In the genomic region with DNA sequence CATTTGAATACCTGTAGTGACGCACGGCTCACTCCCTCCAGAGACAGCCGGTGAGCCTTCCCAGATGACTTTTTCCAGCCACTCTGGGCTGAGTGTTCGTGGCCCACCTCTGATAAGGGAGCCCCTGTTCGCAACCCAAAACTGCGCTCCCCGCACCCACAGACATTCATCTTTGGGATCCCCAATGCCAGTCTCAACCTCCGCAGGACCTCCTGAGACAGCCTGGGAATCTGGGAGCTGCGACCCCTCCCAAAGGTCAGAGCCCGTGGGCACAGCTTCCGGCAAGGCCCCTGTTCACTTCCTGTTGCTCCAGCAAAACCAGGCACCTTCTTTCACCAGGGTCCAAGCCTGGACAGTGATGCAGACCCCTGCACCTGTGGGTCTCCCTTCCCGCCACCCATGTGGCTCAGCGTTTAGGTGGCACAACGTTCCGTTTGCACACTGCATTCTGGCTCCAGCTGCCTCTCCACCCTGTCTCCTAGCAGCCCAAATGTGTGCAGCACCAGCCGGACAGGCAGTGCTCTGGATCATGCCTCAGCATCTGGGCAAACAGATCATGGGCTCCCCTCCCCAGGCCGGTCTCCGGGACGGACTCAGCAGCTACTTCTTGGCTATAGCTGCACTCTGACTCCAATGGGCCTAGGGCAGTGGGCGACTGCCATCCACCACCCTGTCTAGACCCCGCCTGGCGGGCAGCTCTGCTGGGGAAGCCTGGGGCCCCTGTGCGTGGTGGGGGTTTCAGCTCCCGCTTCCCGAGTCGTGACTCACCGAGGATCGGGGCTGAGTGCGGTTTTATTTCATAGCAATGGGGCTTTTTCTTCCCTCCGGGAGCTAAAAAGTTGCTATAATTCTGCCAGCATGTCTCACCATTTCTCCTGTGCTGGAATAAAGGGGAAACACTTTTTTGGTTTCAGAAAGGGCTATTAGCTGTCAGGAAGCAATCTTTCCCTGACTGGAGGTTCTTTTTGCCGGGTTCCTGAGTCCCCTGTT, we compare ENCODE assay signal across 1 cellular context.
TF ChIP-seq lines count a peak whose summit lies in the region.

No MANE protein-coding gene starts in this region.

TF ChIP-seq in liver, 16 proteins besides CTCF, POLR2A, EP300 and RAD21 (continued from another document):
- TF ChIP-seq, protein P1, sequence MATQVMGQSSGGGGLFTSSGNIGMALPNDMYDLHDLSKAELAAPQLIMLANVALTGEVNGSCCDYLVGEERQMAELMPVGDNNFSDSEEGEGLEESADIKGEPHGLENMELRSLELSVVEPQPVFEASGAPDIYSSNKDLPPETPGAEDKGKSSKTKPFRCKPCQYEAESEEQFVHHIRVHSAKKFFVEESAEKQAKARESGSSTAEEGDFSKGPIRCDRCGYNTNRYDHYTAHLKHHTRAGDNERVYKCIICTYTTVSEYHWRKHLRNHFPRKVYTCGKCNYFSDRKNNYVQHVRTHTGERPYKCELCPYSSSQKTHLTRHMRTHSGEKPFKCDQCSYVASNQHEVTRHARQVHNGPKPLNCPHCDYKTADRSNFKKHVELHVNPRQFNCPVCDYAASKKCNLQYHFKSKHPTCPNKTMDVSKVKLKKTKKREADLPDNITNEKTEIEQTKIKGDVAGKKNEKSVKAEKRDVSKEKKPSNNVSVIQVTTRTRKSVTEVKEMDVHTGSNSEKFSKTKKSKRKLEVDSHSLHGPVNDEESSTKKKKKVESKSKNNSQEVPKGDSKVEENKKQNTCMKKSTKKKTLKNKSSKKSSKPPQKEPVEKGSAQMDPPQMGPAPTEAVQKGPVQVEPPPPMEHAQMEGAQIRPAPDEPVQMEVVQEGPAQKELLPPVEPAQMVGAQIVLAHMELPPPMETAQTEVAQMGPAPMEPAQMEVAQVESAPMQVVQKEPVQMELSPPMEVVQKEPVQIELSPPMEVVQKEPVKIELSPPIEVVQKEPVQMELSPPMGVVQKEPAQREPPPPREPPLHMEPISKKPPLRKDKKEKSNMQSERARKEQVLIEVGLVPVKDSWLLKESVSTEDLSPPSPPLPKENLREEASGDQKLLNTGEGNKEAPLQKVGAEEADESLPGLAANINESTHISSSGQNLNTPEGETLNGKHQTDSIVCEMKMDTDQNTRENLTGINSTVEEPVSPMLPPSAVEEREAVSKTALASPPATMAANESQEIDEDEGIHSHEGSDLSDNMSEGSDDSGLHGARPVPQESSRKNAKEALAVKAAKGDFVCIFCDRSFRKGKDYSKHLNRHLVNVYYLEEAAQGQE (IDR thresholded peaks at IDR 0.05), result no peak
- no peak for TF ChIP-seq FOXA1 (IDR thresholded peaks at IDR 0.05)
